ENCODE assay signal across 1 cellular context in genomic region chr6:25278914-25279747, GRCh38.
TF ChIP-seq lines count a peak whose summit lies in the region.

Gene CARMIL1, plus strand, starts transcription at chr6:25279374. Its CDS starts 422 bp downstream, at chr6:25279796.

TF ChIP-seq in SK-N-SH, 30 proteins besides CTCF, POLR2A, EP300 and RAD21 (continued from another document):
- TF ChIP-seq USF2 (IDR thresholded peaks at IDR 0.05; ENCODE audit: borderline replicate concordance, low read depth, low read length) (no peak), YY1 (IDR thresholded peaks at IDR 0.05; ENCODE audit: low read depth) (no peak), ZBTB33 (IDR thresholded peaks at IDR 0.05; ENCODE audit: borderline replicate concordance, low read depth) (peak; percentile 94), GATA2 (CRISPR knock-in tag; IDR thresholded peaks at IDR 0.05) (no peak), FOSL2 (IDR thresholded peaks at IDR 0.05; ENCODE audit: borderline replicate concordance, low read depth) (no peak), NRF1 (IDR thresholded peaks at IDR 0.05; ENCODE audit: low read depth, low read length) (no peak), FOXJ3 (CRISPR knock-in tag; IDR thresholded peaks at IDR 0.05) (no peak), POLR2AphosphoS5 (IDR thresholded peaks at IDR 0.05; ENCODE audit: low read depth, low read length) (peak; percentile 64; the same call in 1 of the 2 replicates), RCOR1 (IDR thresholded peaks at IDR 0.05; ENCODE audit: low read length) (no peak), EZH2phosphoT487 (IDR thresholded peaks at IDR 0.05; ENCODE audit: borderline replicate concordance, low read depth) (no peak), MEF2A (IDR thresholded peaks at IDR 0.05; ENCODE audit: borderline replicate concordance, low read depth) (no peak), GABPA (IDR thresholded peaks at IDR 0.05; ENCODE audit: low read depth) (no peak), RXRA (IDR thresholded peaks at IDR 0.05; ENCODE audit: borderline replicate concordance, low read depth) (no peak), JUND (IDR thresholded peaks at IDR 0.05) (no peak), MAX (IDR thresholded peaks at IDR 0.05; ENCODE audit: low read depth) (peak; percentile 47; the same call in 1 of the 2 replicates), RFX5 (IDR thresholded peaks at IDR 0.05; ENCODE audit: low read length) (no peak), TAF1 (IDR thresholded peaks at IDR 0.05; ENCODE audit: borderline replicate concordance, low read depth, low read length) (no peak), IRF3 (IDR thresholded peaks at IDR 0.05; ENCODE audit: low read depth, low read length) (no peak), SMC3 (IDR thresholded peaks at IDR 0.05; ENCODE audit: low read depth, low read length) (peak; percentile 90), CHD2 (IDR thresholded peaks at IDR 0.05; ENCODE audit: low read length, partially characterized antibody) (peak; percentile 92), ELF1 (IDR thresholded peaks at IDR 0.05) (no peak; the same call in 1 of the 2 replicates)
TF ChIP-seq in SK-N-SH: peak in this region for 7.
